In the genomic region with DNA sequence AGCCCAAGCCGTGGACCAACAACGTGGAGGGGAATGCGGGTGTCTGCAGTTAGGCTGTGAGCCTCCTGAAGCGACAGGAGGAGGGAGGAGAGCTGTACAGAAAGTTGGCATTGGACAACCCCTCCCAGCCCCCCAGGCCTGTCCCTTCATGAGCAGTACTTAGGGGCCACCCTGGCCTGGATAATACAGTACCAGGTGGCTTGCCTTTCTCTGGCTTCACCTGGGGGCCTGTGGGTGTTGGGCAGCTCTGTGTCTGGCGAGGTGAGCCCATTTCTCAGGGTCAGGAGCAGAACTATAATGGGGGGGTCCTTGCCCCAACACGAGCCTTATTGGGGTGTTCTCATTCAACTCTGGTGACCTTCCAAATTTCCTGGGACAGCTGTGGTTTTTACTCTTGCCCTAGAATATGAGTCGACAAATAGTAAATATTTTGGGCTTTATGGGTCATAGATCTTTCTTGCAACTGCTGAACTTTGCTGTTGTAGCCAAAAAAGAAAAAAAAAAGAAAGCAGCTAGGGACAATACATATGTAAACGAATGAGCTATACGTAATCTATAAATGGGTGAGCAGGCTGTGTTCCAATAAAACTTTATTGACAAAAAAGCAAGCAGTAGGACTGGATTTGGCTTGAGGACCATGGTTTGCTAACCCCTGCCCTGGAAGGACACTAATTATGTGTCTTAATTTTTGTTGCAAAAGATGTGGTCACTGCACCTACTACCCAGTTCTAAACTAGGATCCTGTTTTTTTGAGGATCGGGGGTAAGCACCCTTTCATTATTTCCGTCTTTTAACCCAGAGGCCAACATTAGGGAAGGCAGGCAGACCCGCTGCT, we compare ENCODE assay signal across 25 cellular contexts. TPM values are rescaled to one million over a fixed set of nuclear protein-coding genes. Genes with fewer than 3 reads are reported as not detected.
DNase-seq lines count a peak whose midpoint lies in the region; ATAC-seq and TF ChIP-seq lines count a peak whose summit lies in the region.
"Had no signal": no experiment of that assay in that cellular context is flagged by ENCODE, and none has a peak within 500 bp of the region (broad histone marks: within the 10 kb centered on the region; RNA-seq: fewer than 3 reads in every experiment).

No MANE protein-coding gene starts in this region.

- 80 to 88% (median 85%) methylated on average over 12 of the region's 12 CpGs for WGBS in heart left ventricle, 4 donors
- 82 to 87% methylated on average over 12 of the region's 12 CpGs for WGBS in tibial nerve, 2 donors

- intact Hi-C loops in heart left ventricle (cut with DNase I) = no loop called here
- intact Hi-C loops in Right ventricle myocardium inferior (cut with DNase I) = no loop called here

- H3K27me3 ChIP-seq in heart left ventricle (no peaks in the 10 kb centered on the region), tibial nerve (no peaks in the 10 kb centered on the region)
- H3K27me3 ChIP-seq: BLaER1 had no signal

- no peak for TF ChIP-seq EP300 in tibial nerve (IDR thresholded peaks at IDR 0.05)

- H3K4me3 ChIP-seq in heart left ventricle (no peak overlapping the region), tibial nerve (no peak overlapping the region)
- H3K4me3 ChIP-seq: BLaER1 had no signal

- TF ChIP-seq CTCF in heart left ventricle (IDR thresholded peaks at IDR 0.05) (no peak), tibial nerve (IDR thresholded peaks at IDR 0.05) (no peak)

- ATAC-seq in heart left ventricle (no peak), Right ventricle myocardium inferior (no peak)
- ATAC-seq: activated CD8-positive, alpha-beta memory T cell treated with anti-CD3 and anti-CD28 coated beads, Interleukin-2, amount 10 ng/mL, durations not matched to agents 7 days and 5 days; activated naive CD8-positive, alpha-beta T cell treated with anti-CD3 and anti-CD28 coated beads, Interleukin-2, amount 50 U/mL, for 24 hours; esophagus mucosa; SK-N-SH treated with all-trans-retinoic acid at 6 μM for 48 hours had no signal

- H3K9me3 ChIP-seq in heart left ventricle (peaks cover 0 to 8% (median 0%) of the 10 kb centered on the region in 12 donors), tibial nerve (no peaks in the 10 kb centered on the region)

- H3K4me1 ChIP-seq in heart left ventricle = peaks cover 0 to 63% (median 25%) of the 10 kb centered on the region in 12 donors
- peaks cover 0 to 5% (median 0%) of the 10 kb centered on the region in 4 donors for H3K4me1 ChIP-seq in tibial nerve

- H3K27ac ChIP-seq in heart left ventricle (peak overlapping the region in 8 of 12 donors; percentile 4 to 59 (median 28)), tibial nerve (no peak overlapping the region)
- H3K27ac ChIP-seq: BLaER1, KMS-11 had no signal

- no peak for DNase-seq in heart left ventricle
- DNase-seq in Right ventricle myocardium inferior (ENCODE audit: missing footprints) = no peak
- DNase-seq in SKM-1 treated with dmso at 0.1 percent for 144 hours (lab: John Stamatoyannopoulos, UW; ENCODE audit: unreplicated experiment) = peak; percentile 64
- peak; percentile 14 for DNase-seq in mesenteric fat pad (ENCODE audit: low spot score)
- no peak for DNase-seq in nucleus accumbens (lab: John Stamatoyannopoulos, UW)
- DNase-seq in tibial nerve (ENCODE audit: low spot score in 2 of 2) = no peak
- no peak for DNase-seq in retina
- DNase-seq: ACHN; activated CD4-positive, alpha-beta T cell treated with anti-CD3 and anti-CD28 coated beads, Interleukin-2, amount 50 U/mL, for 1 hour; activated CD8-positive, alpha-beta memory T cell treated with anti-CD3 and anti-CD28 coated beads, Interleukin-2, amount 10 ng/mL, durations not matched to agents 7 days and 5 days; activated naive CD8-positive, alpha-beta T cell treated with anti-CD3 and anti-CD28 coated beads, Interleukin-2, amount 50 U/mL, for 24 hours; Calu3; effector memory CD4-positive, alpha-beta T cell; foreskin melanocyte; H7; hippocampal formation; immature natural killer cell; MV-4-11; NCI-H1694; NCI-H526 treated with DMSO at 0.1 percent for 48 hours; substantia nigra had no signal

- TF ChIP-seq POLR2A in heart left ventricle (IDR thresholded peaks at IDR 0.05) (no peak), tibial nerve (IDR thresholded peaks at IDR 0.05) (no peak)

- H3K36me3 ChIP-seq in heart left ventricle = peaks cover 0 to 10% (median 0%) of the 10 kb centered on the region in 9 donors
- peaks cover 0 to 9% (median 0%) of the 10 kb centered on the region in 3 donors for H3K36me3 ChIP-seq in tibial nerve

RNA-seq across cellular contexts. Expression of a gene that starts 11.4 kb away (rescaled TPM):
- total RNA-seq in heart left ventricle (100 to 1,000 TPM; 141 to 915 (median 310) TPM), Right ventricle myocardium inferior (412 TPM), mesenteric fat pad (62.0 TPM), tibial nerve (10 to 100 TPM; 39.9 to 60.7 (median 55.5) TPM)
- polyA plus RNA-seq in heart left ventricle = 100 to 1,000 TPM; 193 to 243 TPM

Comparison
In these comparisons a context has a peak if more than half of its experiments do, and no peak if none do; other contexts are left out.
1. DNase-seq: peak in SKM-1 treated with dmso at 0.1 percent for 144 hours (single experiment) and mesenteric fat pad (single experiment); none in heart left ventricle (0 of 5), Right ventricle myocardium inferior (single experiment), nucleus accumbens (0 of 56), tibial nerve (0 of 2) and retina (single experiment).
2. H3K27ac ChIP-seq: peak in heart left ventricle (8 of 12); none in tibial nerve (0 of 4).